23 cellular contexts compared by ENCODE assay signal in the genomic region with DNA sequence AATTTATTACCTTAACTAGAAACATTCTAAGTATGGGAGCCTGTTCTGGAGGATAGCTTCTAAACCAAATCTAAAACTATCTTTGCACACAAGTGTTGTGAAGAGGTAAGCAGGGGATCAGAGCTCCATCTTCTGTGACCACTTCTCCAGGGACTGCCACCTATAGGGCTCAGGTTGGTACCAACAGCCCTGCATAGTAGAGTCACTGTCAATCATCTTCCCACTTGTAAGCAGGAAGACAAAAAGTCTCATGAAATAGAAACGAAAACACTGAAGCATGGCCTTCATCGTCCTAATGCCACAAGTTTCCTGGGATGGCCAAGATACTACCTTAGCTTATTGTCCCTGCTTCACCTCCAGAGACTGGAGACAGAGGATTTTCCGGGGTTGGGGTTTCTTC. TPM values are rescaled to one million over a fixed set of nuclear protein-coding genes. Genes with fewer than 3 reads are reported as not detected.
DNase-seq lines count a peak whose midpoint lies in the region; ATAC-seq and TF ChIP-seq lines count a peak whose summit lies in the region.
"Had no signal": no experiment of that assay in that cellular context is flagged by ENCODE, and none has a peak within 500 bp of the region (broad histone marks: within the 10 kb centered on the region; RNA-seq: fewer than 3 reads in every experiment).

No MANE protein-coding gene starts in this region.

- peaks cover 57% of the 10 kb centered on the region for H3K36me3 Mint-ChIP-seq in activated CD4-positive, alpha-beta T cell treated with anti-CD3 and anti-CD28 coated beads for 36 hours (ENCODE audit: low read depth)
- peaks cover 77% of the 10 kb centered on the region for H3K36me3 Mint-ChIP-seq in CD4-positive, alpha-beta T cell (ENCODE audit: low read depth)
- H3K36me3 Mint-ChIP-seq in activated CD4-positive, alpha-beta memory T cell treated with anti-CD3 and anti-CD28 coated beads, Interleukin-2, amount 10 ng/mL, durations not matched to agents 7 days and 5 days (ENCODE audit: low read depth), result peaks cover 82% of the 10 kb centered on the region
- peaks cover 31% of the 10 kb centered on the region for H3K36me3 Mint-ChIP-seq in effector memory CD8-positive, alpha-beta T cell (ENCODE audit: insufficient read depth)

- H3K4me3 ChIP-seq in left lung, result no peak overlapping the region
- H3K4me3 ChIP-seq in mammary epithelial cell (replicated peaks in 1 of 3; ENCODE audit: insufficient read depth in 1 of 3, low read depth in 2 of 3, low read length in 3 of 3), result no peak overlapping the region
- H3K4me3 ChIP-seq: lower lobe of right lung, MG63 had no signal

- no peak overlapping the region for H3K4me3 Mint-ChIP-seq in activated CD4-positive, alpha-beta T cell treated with anti-CD3 and anti-CD28 coated beads for 36 hours
- H3K4me3 Mint-ChIP-seq in CD4-positive, alpha-beta T cell, result peak overlapping the region; percentile 32
- H3K4me3 Mint-ChIP-seq in activated CD4-positive, alpha-beta memory T cell treated with anti-CD3 and anti-CD28 coated beads, Interleukin-2, amount 10 ng/mL, durations not matched to agents 7 days and 5 days, result peak overlapping the region; percentile 7
- peak overlapping the region; percentile 66 to 72 for H3K4me3 Mint-ChIP-seq in effector memory CD8-positive, alpha-beta T cell
- H3K4me3 Mint-ChIP-seq: IgD-negative memory B cell had no signal

- BruUV-seq in mammary epithelial cell (replicated peaks; lab: Mats Ljungman, UMichigan), result no TSS peak

- peaks cover 29% of the 10 kb centered on the region for H3K4me1 Mint-ChIP-seq in activated CD4-positive, alpha-beta T cell treated with anti-CD3 and anti-CD28 coated beads for 36 hours
- H3K4me1 Mint-ChIP-seq in CD4-positive, alpha-beta T cell (ENCODE audit: low read depth), result peaks cover 40% of the 10 kb centered on the region
- H3K4me1 Mint-ChIP-seq in activated CD4-positive, alpha-beta memory T cell treated with anti-CD3 and anti-CD28 coated beads, Interleukin-2, amount 10 ng/mL, durations not matched to agents 7 days and 5 days, result peaks cover 66% of the 10 kb centered on the region
- H3K4me1 Mint-ChIP-seq in effector memory CD8-positive, alpha-beta T cell (ENCODE audit: low read depth in 2 of 2), result peaks cover 30 to 52% of the 10 kb centered on the region in 2 donors

- no peak overlapping the region for H3K4me2 ChIP-seq in mammary epithelial cell (ENCODE audit: insufficient read depth, low read depth, low read length)

- H3K9ac ChIP-seq in mammary epithelial cell (ENCODE audit: insufficient read depth, low read length), result no peak overlapping the region

- WGBS in mammary epithelial cell (ENCODE audit: low coverage, missing lambda C conversion rate), result 100% methylated on average over 2 of the region's 3 CpGs

- no peaks in the 10 kb centered on the region for H3K9me3 Mint-ChIP-seq in activated CD4-positive, alpha-beta T cell treated with anti-CD3 and anti-CD28 coated beads for 36 hours (ENCODE audit: low read depth)
- H3K9me3 Mint-ChIP-seq in CD4-positive, alpha-beta T cell, result no peaks in the 10 kb centered on the region
- no peaks in the 10 kb centered on the region for H3K9me3 Mint-ChIP-seq in activated CD4-positive, alpha-beta memory T cell treated with anti-CD3 and anti-CD28 coated beads, Interleukin-2, amount 10 ng/mL, durations not matched to agents 7 days and 5 days
- no peaks in the 10 kb centered on the region for H3K9me3 Mint-ChIP-seq in effector memory CD8-positive, alpha-beta T cell
- H3K9me3 Mint-ChIP-seq: IgD-negative memory B cell had no signal

- H3K27me3 Mint-ChIP-seq in activated CD4-positive, alpha-beta T cell treated with anti-CD3 and anti-CD28 coated beads for 36 hours, result no peaks in the 10 kb centered on the region
- no peaks in the 10 kb centered on the region for H3K27me3 Mint-ChIP-seq in CD4-positive, alpha-beta T cell
- H3K27me3 Mint-ChIP-seq in activated CD4-positive, alpha-beta memory T cell treated with anti-CD3 and anti-CD28 coated beads, Interleukin-2, amount 10 ng/mL, durations not matched to agents 7 days and 5 days, result no peaks in the 10 kb centered on the region
- no peaks in the 10 kb centered on the region for H3K27me3 Mint-ChIP-seq in effector memory CD8-positive, alpha-beta T cell
- H3K27me3 Mint-ChIP-seq: IgD-negative memory B cell had no signal

- H3K4me1 ChIP-seq in left lung (no peaks in the 10 kb centered on the region), mammary epithelial cell (ENCODE audit: insufficient read depth, low read length) (peaks cover 5% of the 10 kb centered on the region)

- H3K27me3 ChIP-seq in CD4-positive, alpha-beta T cell (ENCODE audit: control insufficient read depth, insufficient read depth, low read length), result no peaks in the 10 kb centered on the region
- H3K27me3 ChIP-seq in left lung (no peaks in the 10 kb centered on the region), mammary epithelial cell (ENCODE audit: insufficient read depth, low read length) (no peaks in the 10 kb centered on the region)
- H3K27me3 ChIP-seq: MG63 had no signal

- CTCF ChIA-PET in activated CD4-positive, alpha-beta T cell treated with anti-CD3 and anti-CD28 coated beads for 36 hours (lab: Charles Lee), result interaction anchor here (0.6 to 1.6 kb wide), 7 partner anchors 11 to 167 kb away, joined by 3 to 8 read pairs (median 3); no protein-coding TSS in a partner anchor
- CTCF ChIA-PET in CD4-positive, alpha-beta T cell (lab: Charles Lee), result interaction anchor here (1.8 kb wide), 1 partner anchor 12 kb away, joined by 9 read pairs; no protein-coding TSS in a partner anchor
- CTCF ChIA-PET in activated CD4-positive, alpha-beta memory T cell treated with anti-CD3 and anti-CD28 coated beads, Interleukin-2, amount 10 ng/mL, durations not matched to agents 7 days and 5 days (lab: Charles Lee), result interaction anchor here (1.0 to 2.2 kb wide), 12 partner anchors 9 to 572 kb away, joined by 3 to 7 read pairs (median 4); a partner anchor contains a TSS
- CTCF ChIA-PET in mammary epithelial cell (lab: Charles Lee; ENCODE audit: low non-redundant PET), result no interaction called here

- H3K9me3 ChIP-seq in CD4-positive, alpha-beta T cell (ENCODE audit: control insufficient read depth, low read length), result no peaks in the 10 kb centered on the region
- H3K9me3 ChIP-seq in left lung, result no peaks in the 10 kb centered on the region
- no peaks in the 10 kb centered on the region for H3K9me3 ChIP-seq in mammary epithelial cell (replicated peaks; ENCODE audit: insufficient read depth, low read length)
- H3K9me3 ChIP-seq: lower lobe of right lung, MG63 had no signal

- dilution Hi-C loops in mammary epithelial cell (cut with HindIII; ENCODE audit: low sequenced_read_pairs), result no loop called here

- peaks cover 0 to 78% of the 10 kb centered on the region in 2 donors for H3K36me3 ChIP-seq in left lung
- peaks cover 30% of the 10 kb centered on the region for H3K36me3 ChIP-seq in mammary epithelial cell (ENCODE audit: insufficient read depth, low read length)

- H3K27ac Mint-ChIP-seq in activated CD4-positive, alpha-beta T cell treated with anti-CD3 and anti-CD28 coated beads for 36 hours, result peak overlapping the region; percentile 92
- H3K27ac Mint-ChIP-seq in CD4-positive, alpha-beta T cell, result peak overlapping the region; percentile 83
- peak overlapping the region; percentile 92 for H3K27ac Mint-ChIP-seq in activated CD4-positive, alpha-beta memory T cell treated with anti-CD3 and anti-CD28 coated beads, Interleukin-2, amount 10 ng/mL, durations not matched to agents 7 days and 5 days
- H3K27ac Mint-ChIP-seq in effector memory CD8-positive, alpha-beta T cell, result peak overlapping the region; percentile 93 to 94

- ATAC-seq in activated CD4-positive, alpha-beta T cell treated with anti-CD3 and anti-CD28 coated beads for 36 hours, result peak; percentile 53
- peak; percentile 55 for ATAC-seq in CD4-positive, alpha-beta T cell (ENCODE audit: poor library complexity)
- ATAC-seq in effector memory CD8-positive, alpha-beta T cell (replicated peaks), result peak; percentile 46
- ATAC-seq in left lung, result no peak
- no peak for ATAC-seq in HG03045 (IDR thresholded peaks at IDR 0.05; ENCODE audit: unreplicated experiment)
- ATAC-seq: lower lobe of right lung had no signal

- no peak for DNase-seq in activated CD4-positive, alpha-beta T cell treated with anti-CD3 and anti-CD28 coated beads for 36 hours
- DNase-seq in activated CD4-positive, alpha-beta T cell treated with anti-CD3 and anti-CD28 coated beads, Interleukin-2, amount 50 U/mL, for 48 hours, result no peak
- no peak for DNase-seq in CD4-positive, alpha-beta T cell
- DNase-seq in activated CD4-positive, alpha-beta memory T cell treated with anti-CD3 and anti-CD28 coated beads, Interleukin-2, amount 10 ng/mL, durations not matched to agents 7 days and 5 days, result no peak
- no peak for DNase-seq in effector memory CD8-positive, alpha-beta T cell
- DNase-seq in left lung (no peak), mammary epithelial cell (no peak)
- DNase-seq: AML-193; glutamatergic neuron; lower lobe of right lung; MG63; NCI-H2029 treated with DMSO at 0.1 percent for 48 hours; NCI-H2227 treated with DMSO at 0.1 percent for 48 hours; NCI-H748 treated with DMSO at 0.1 percent for 48 hours; stimulated activated CD4-positive, alpha-beta T cell treated with anti-CD3 and anti-CD28 coated beads, Interleukin-1b, Interleukin-23, amount 100 ng/mL, for 48 hours; WERI-Rb-1 had no signal

- no peak overlapping the region for H2AFZ ChIP-seq in mammary epithelial cell (ENCODE audit: low read depth, low read length)

- intact Hi-C loops in activated CD4-positive, alpha-beta T cell treated with anti-CD3 and anti-CD28 coated beads for 36 hours (cut with DNase I, micrococcal nuclease), result no loop called here
- intact Hi-C loops in CD4-positive, alpha-beta T cell (cut with DNase I, micrococcal nuclease), result no loop called here
- intact Hi-C loops in left lung (cut with DNase I) (no loop called here), mammary epithelial cell (cut with micrococcal nuclease) (no loop called here)

- POLR2A ChIA-PET in activated CD4-positive, alpha-beta T cell treated with anti-CD3 and anti-CD28 coated beads for 36 hours (lab: Charles Lee), result interaction anchor here (0.5 kb wide), 1 partner anchor 12 kb away, joined by 3 read pairs; no protein-coding TSS in a partner anchor
- POLR2A ChIA-PET in CD4-positive, alpha-beta T cell (lab: Charles Lee), result interaction anchor here (0.6 to 1.5 kb wide), 10 partner anchors 10 to 212 kb away, joined by 3 to 5 read pairs (median 3); a partner anchor contains a TSS
- POLR2A ChIA-PET in activated CD4-positive, alpha-beta memory T cell treated with anti-CD3 and anti-CD28 coated beads, Interleukin-2, amount 10 ng/mL, durations not matched to agents 7 days and 5 days (lab: Charles Lee), result interaction anchor here (0.6 to 3.9 kb wide), 15 partner anchors 10 to 290 kb away, joined by 3 to 32 read pairs (median 7); a partner anchor contains a TSS

- TF ChIP-seq CTCF in CD4-positive, alpha-beta T cell (IDR thresholded peaks at IDR 0.05), result no peak
- TF ChIP-seq CTCF in left lung (IDR thresholded peaks at IDR 0.05), result no peak
- TF ChIP-seq CTCF in mammary epithelial cell (conservative IDR thresholded peaks at IDR 0.05 in 1 of 2, IDR thresholded peaks at IDR 0.05 in 1 of 2; ENCODE audit: extremely low read depth in 1 of 2, insufficient read depth in 1 of 2, low read depth in 1 of 2, low read length in 2 of 2), result no peak

- H3K79me2 ChIP-seq in mammary epithelial cell (ENCODE audit: insufficient read depth, low read length), result no peaks in the 10 kb centered on the region

- no peaks in the 10 kb centered on the region for H4K20me1 ChIP-seq in mammary epithelial cell (ENCODE audit: insufficient read depth, low read length)

- in situ Hi-C loops in mammary epithelial cell (cut with MboI; ENCODE audit: low sequenced_read_pairs in 2 of 2), result no loop called here

- H3K27ac ChIP-seq in CD4-positive, alpha-beta T cell (ENCODE audit: low read depth, low read length), result peak overlapping the region; percentile 31
- H3K27ac ChIP-seq in left lung, result peak overlapping the region in 1 of 2 donors; percentile 30
- H3K27ac ChIP-seq in mammary epithelial cell (ENCODE audit: insufficient read depth, low read depth, low read length), result no peak overlapping the region
- H3K27ac ChIP-seq: WERI-Rb-1 had no signal

RNA-seq across cellular contexts. Expression of a gene that starts 43.8 kb away (rescaled TPM):
- total RNA-seq in activated CD4-positive, alpha-beta T cell treated with anti-CD3 and anti-CD28 coated beads for 36 hours, result 10 to 100 TPM; 33.9 to 39.1 TPM
- total RNA-seq in CD4-positive, alpha-beta T cell, result 10 to 100 TPM; 54.4 to 61.8 TPM
- 10 to 100 TPM; 58.2 to 60.9 TPM for total RNA-seq in activated CD4-positive, alpha-beta memory T cell treated with anti-CD3 and anti-CD28 coated beads, Interleukin-2, amount 10 ng/mL, durations not matched to agents 7 days and 5 days
- total RNA-seq in left lung (10 to 100 TPM; 39.9 to 41.2 TPM), mammary epithelial cell (10 to 100 TPM; 33.1 to 36.2 TPM)
- 13.8 TPM for polyA plus RNA-seq in mammary epithelial cell
- polyA minus RNA-seq in mammary epithelial cell, result 73.1 TPM

RNA-seq across cellular contexts. Expression of a gene that starts 48.3 kb away (rescaled TPM):
- not detected for total RNA-seq in activated CD4-positive, alpha-beta T cell treated with anti-CD3 and anti-CD28 coated beads for 36 hours
- not detected for total RNA-seq in CD4-positive, alpha-beta T cell
- total RNA-seq in activated CD4-positive, alpha-beta memory T cell treated with anti-CD3 and anti-CD28 coated beads, Interleukin-2, amount 10 ng/mL, durations not matched to agents 7 days and 5 days, result not detected
- under 1 TPM; 0.29 to 0.35 TPM for total RNA-seq in left lung
- total RNA-seq in mammary epithelial cell, result under 1 TPM; 0.17 to 0.28 TPM
- 0.05 TPM for polyA plus RNA-seq in mammary epithelial cell
- polyA minus RNA-seq in mammary epithelial cell, result not detected
- total RNA-seq: dermis microvascular lymphatic vessel endothelial cell; kidney epithelial cell; RPMI7951; SK-MEL-5; T-helper 2 cell treated with Interferon-gamma antibody and Interleukin-4, amounts not matched to agents 100 ng/mL and 5 ng/mL, for 36 hours had no signal
- polyA plus RNA-seq: IgD-negative memory B cell had no signal

RNA-seq across cellular contexts. Expression of a gene that starts 57.7 kb away (rescaled TPM):
- total RNA-seq in activated CD4-positive, alpha-beta T cell treated with anti-CD3 and anti-CD28 coated beads for 36 hours, result 100 to 1,000 TPM; 179 to 191 TPM
- 100 to 1,000 TPM; 326 to 342 TPM for total RNA-seq in CD4-positive, alpha-beta T cell
- total RNA-seq in activated CD4-positive, alpha-beta memory T cell treated with anti-CD3 and anti-CD28 coated beads, Interleukin-2, amount 10 ng/mL, durations not matched to agents 7 days and 5 days, result 10 to 100 TPM; 80.0 to 86.8 TPM
- 10 to 100 TPM; 17.4 to 30.9 TPM for total RNA-seq in left lung
- 1 to 10 TPM; 6.6 to 8.3 TPM for total RNA-seq in mammary epithelial cell
- 3.0 TPM for polyA plus RNA-seq in mammary epithelial cell
- polyA minus RNA-seq in mammary epithelial cell, result 1.3 TPM

Comparison
In these comparisons a context has a peak if more than half of its experiments do, and no peak if none do; other contexts are left out.
1. ATAC-seq: peak in activated CD4-positive, alpha-beta T cell treated with anti-CD3 and anti-CD28 coated beads for 36 hours (single experiment), CD4-positive, alpha-beta T cell (single experiment) and effector memory CD8-positive, alpha-beta T cell (single experiment); none in left lung (single experiment) and HG03045 (single experiment).
2. Peak in every context shown above with its lines, with median percentiles within 50 percentile points of each other: H3K27ac Mint-ChIP-seq.